ENCODE assay signal across 23 cellular contexts in genomic region chr16:74842413-74842812, GRCh38.
A peak's percentile ranks its signal among the peaks of the same experiment; 100 is the strongest.
DNase-seq lines count a peak whose midpoint lies in the region; ATAC-seq and TF ChIP-seq lines count a peak whose summit lies in the region.
"Had no signal": no experiment of that assay in that cellular context is flagged by ENCODE, and none has a peak within 500 bp of the region (broad histone marks: within the 10 kb centered on the region; RNA-seq: fewer than 3 reads in every experiment).

No MANE protein-coding gene starts in this region.

- peak overlapping the region; percentile 26 for H3K4me2 ChIP-seq in BLaER1

- no peaks in the 10 kb centered on the region for H4K20me1 ChIP-seq in BLaER1

- H3K9me3 ChIP-seq in BLaER1 (no peaks in the 10 kb centered on the region), HEK293 (ENCODE audit: control insufficient read depth, insufficient read depth, low read depth, low read length) (no peaks in the 10 kb centered on the region)
- H3K9me3 ChIP-seq: ascending aorta, MG63, spleen, suprapubic skin had no signal

- H3K36me3 ChIP-seq in BLaER1, result no peaks in the 10 kb centered on the region
- H3K36me3 ChIP-seq in HEK293 (ENCODE audit: control insufficient read depth in 2 of 2, insufficient read depth in 1 of 2, low read length in 2 of 2), result no peaks in the 10 kb centered on the region
- H3K36me3 ChIP-seq: ascending aorta, MG63, spleen, suprapubic skin had no signal

- H3K9ac ChIP-seq in BLaER1, result no peak overlapping the region

- POLR2A ChIA-PET in HEK293 (lab: Yijun Ruan, JAX), result no interaction called here

- no peaks in the 10 kb centered on the region for H3K27me3 ChIP-seq in BLaER1
- H3K27me3 ChIP-seq: ascending aorta, MG63, spleen, suprapubic skin had no signal

- H3K4me1 ChIP-seq in BLaER1 (peaks cover 16% of the 10 kb centered on the region), HEK293 (ENCODE audit: control insufficient read depth, insufficient read depth, low read length) (no peaks in the 10 kb centered on the region)
- H3K4me1 ChIP-seq: ascending aorta, spleen had no signal

- no peak overlapping the region for H3K4me3 ChIP-seq in BLaER1
- no peak overlapping the region for H3K4me3 ChIP-seq in HEK293 (ENCODE audit: low read depth, low read length)
- H3K4me3 ChIP-seq: ascending aorta, MG63, spleen, suprapubic skin had no signal

- H3K27ac ChIP-seq in BLaER1 (no peak overlapping the region), HEK293 (ENCODE audit: extremely low read depth, low read depth, low read length) (no peak overlapping the region)
- H3K27ac ChIP-seq: ascending aorta, spleen, suprapubic skin, VCaP had no signal

- no peak for TF ChIP-seq CTCF in HEK293 (tag by site-specific recombination; IDR thresholded peaks at IDR 0.05)

- peak; percentile 67; the same call in 2 of the 3 replicates for ATAC-seq in SK-N-SH treated with all-trans-retinoic acid at 6 μM for 48 hours
- no peak for ATAC-seq in GM21423 (IDR thresholded peaks at IDR 0.05; ENCODE audit: unreplicated experiment)
- ATAC-seq: activated CD8-positive, alpha-beta memory T cell treated with anti-CD3 and anti-CD28 coated beads, Interleukin-2, amount 10 ng/mL, durations not matched to agents 7 days and 5 days; activated naive CD4-positive, alpha-beta T cell treated with anti-CD3 and anti-CD28 coated beads, Interleukin-2, amount 50 U/mL, for 72 hours; left lobe of liver; naive thymus-derived CD4-positive, alpha-beta T cell had no signal

- DNase-seq in kidney glomerular epithelial cell (lab: John Stamatoyannopoulos, UW) (peak; percentile 0), DMS53 treated with DMSO at 0.1 percent for 48 hours (lab: John Stamatoyannopoulos, UW; ENCODE audit: unreplicated experiment) (no peak), NCI-H1105 (lab: John Stamatoyannopoulos, UW) (no peak)
- DNase-seq: activated CD4-positive, alpha-beta T cell treated with anti-CD3 and anti-CD28 coated beads, Interleukin-2, amount 50 U/mL, for 1 hour; activated CD8-positive, alpha-beta memory T cell treated with anti-CD3 and anti-CD28 coated beads, Interleukin-2, amount 10 ng/mL, durations not matched to agents 7 days and 5 days; Calu3; IMR-90; MG63; naive thymus-derived CD4-positive, alpha-beta T cell; NCI-H1417; NCI-H2107; NCI-H526; spleen; stimulated activated CD4-positive, alpha-beta T cell treated with anti-CD3 and anti-CD28 coated beads, Interleukin-2, amount 100 ng/mL, for 48 hours had no signal

- CTCF ChIA-PET in HEK293 (lab: Yijun Ruan, JAX), result interaction anchor here (2.1 kb wide), 1 partner anchor 20 kb away, joined by 9 read pairs; no protein-coding TSS in a partner anchor

TF ChIP-seq in HEK293, 187 proteins besides CTCF, POLR2A, EP300 and RAD21:
- 0 out of 2 replicates have a peak, but pooled peaks have one; percentile 27 for TF ChIP-seq ZNF335 (tag by site-specific recombination; conservative IDR thresholded peaks at IDR 0.05)
- TF ChIP-seq SALL2 (tag by site-specific recombination; IDR thresholded peaks at IDR 0.05; ENCODE audit: borderline replicate concordance), result no peak

TF ChIP-seq in SK-N-SH treated with all-trans-retinoic acid at 6 μM for 48 hours, 23 proteins besides CTCF, POLR2A, EP300 and RAD21:
- TF ChIP-seq ISL1 (CRISPR knock-in tag; IDR thresholded peaks at IDR 0.05) (no peak), ARNTL (CRISPR knock-in tag; IDR thresholded peaks at IDR 0.05; ENCODE audit: borderline replicate concordance, low read depth) (no peak), ZNF8 (CRISPR knock-in tag; IDR thresholded peaks at IDR 0.05) (no peak), RARB (CRISPR knock-in tag; IDR thresholded peaks at IDR 0.05) (no peak), SNAI2 (CRISPR knock-in tag; IDR thresholded peaks at IDR 0.05) (no peak), GLIS3 (CRISPR knock-in tag; IDR thresholded peaks at IDR 0.05) (no peak), TCF4 (CRISPR knock-in tag; IDR thresholded peaks at IDR 0.05; ENCODE audit: borderline replicate concordance) (no peak)
